ENCODE assay signal across 8 cellular contexts in genomic region chr20:57381596-57382503, GRCh38. TPM values are rescaled to one million over a fixed set of nuclear protein-coding genes. Genes with fewer than 3 reads are reported as not detected.
DNase-seq lines count a peak whose midpoint lies in the region; ATAC-seq and TF ChIP-seq lines count a peak whose summit lies in the region.

No MANE protein-coding gene starts in this region.

- no peaks in the 10 kb centered on the region for H3K9me3 ChIP-seq in OCI-LY7 (ENCODE audit: low read length)
- no peaks in the 10 kb centered on the region for H3K9me3 ChIP-seq in naive thymus-derived CD4-positive, alpha-beta T cell (ENCODE audit: control insufficient read depth in 2 of 3, low read length in 3 of 3)

- intact Hi-C loops in OCI-LY7 (cut with micrococcal nuclease; ENCODE audit: unreplicated experiment): loop anchor here (1.0 kb wide), 2 partner anchors 113 to 212 kb away; no protein-coding TSS in a partner anchor
- intact Hi-C loops in naive thymus-derived CD4-positive, alpha-beta T cell (cut with micrococcal nuclease): loop anchor here (1.0 to 5.0 kb wide), 7 partner anchors 7 to 825 kb away; partner anchors contain the start of gene RBM38 (in 1 of the 2)

- H3K4me2 ChIP-seq in OCI-LY7 (ENCODE audit: low read length): peak overlapping the region; percentile 25; the same call in 1 of the 2 replicates

- H3K4me3 ChIP-seq in OCI-LY7 (ENCODE audit: low read depth, low read length, poor library complexity, severe bottlenecking): no peak overlapping the region
- no peak overlapping the region for H3K4me3 ChIP-seq in naive thymus-derived CD4-positive, alpha-beta T cell (ENCODE audit: low read length)

- POLR2A ChIA-PET in OCI-LY7 (lab: Charles Lee): interaction anchor here (0.6 kb wide), 1 partner anchor 112 kb away, joined by 3 read pairs; no protein-coding TSS in a partner anchor
- POLR2A ChIA-PET in naive thymus-derived CD4-positive, alpha-beta T cell (lab: Charles Lee): interaction anchor here (0.7 to 3.7 kb wide), 7 partner anchors 9 to 111 kb away, joined by 3 to 16 read pairs (median 4); no protein-coding TSS in a partner anchor

- no peaks in the 10 kb centered on the region for H3K27me3 ChIP-seq in naive thymus-derived CD4-positive, alpha-beta T cell (ENCODE audit: control insufficient read depth in 2 of 2, insufficient read depth in 2 of 2, low read length in 2 of 2)

- H3K4me1 Mint-ChIP-seq in naive thymus-derived CD4-positive, alpha-beta T cell: peaks cover 7 to 28% (median 19%) of the 10 kb centered on the region in 7 donors
- H3K4me1 Mint-ChIP-seq in stimulated activated memory B cell treated with anti-CD40 and anti-IgM and Interleukin-4, amounts not matched to agents 10 μg/mL and 1 μg/mL and 100 μg/mL, for 72 hours: no peaks in the 10 kb centered on the region

- CTCF ChIA-PET in OCI-LY7 (lab: Charles Lee; ENCODE audit: unreplicated experiment): interaction anchor here (0.5 kb wide), 1 partner anchor 112 kb away, joined by 4 read pairs; no protein-coding TSS in a partner anchor
- CTCF ChIA-PET in naive thymus-derived CD4-positive, alpha-beta T cell (lab: Charles Lee): interaction anchor here (0.6 to 3.8 kb wide), 15 partner anchors 8 to 827 kb away, joined by 3 to 21 read pairs (median 5); no protein-coding TSS in a partner anchor

- ATAC-seq in esophagus mucosa (peak; percentile 75), HG02870 (IDR thresholded peaks at IDR 0.05; ENCODE audit: unreplicated experiment) (no peak)
- peak; percentile 94 for ATAC-seq in naive thymus-derived CD4-positive, alpha-beta T cell
- peak; percentile 72 for ATAC-seq in stimulated activated memory B cell treated with anti-CD40 and anti-IgM and Interleukin-4, amounts not matched to agents 10 μg/mL and 1 μg/mL and 100 μg/mL, for 72 hours

- no peaks in the 10 kb centered on the region for H3K27me3 Mint-ChIP-seq in naive thymus-derived CD4-positive, alpha-beta T cell
- no peaks in the 10 kb centered on the region for H3K27me3 Mint-ChIP-seq in stimulated activated memory B cell treated with anti-CD40 and anti-IgM and Interleukin-4, amounts not matched to agents 10 μg/mL and 1 μg/mL and 100 μg/mL, for 72 hours

- DNase-seq in DMS79 (lab: John Stamatoyannopoulos, UW): peak; percentile 26
- DNase-seq in HK-2 (ENCODE audit: unreplicated experiment): peak; percentile 81
- peak; percentile 83 for DNase-seq in OCI-LY7 (ENCODE audit: low spot score)
- DNase-seq in activated T-cell treated with anti-CD3 and anti-CD28 coated beads for 24 hours (ENCODE audit: low read depth): peak; percentile 80
- DNase-seq in naive thymus-derived CD4-positive, alpha-beta T cell: peak; percentile 71 to 87 (median 80)

- peak overlapping the region; percentile 5; the same call in 1 of the 2 replicates for H2AFZ ChIP-seq in OCI-LY7 (ENCODE audit: low read length)

- H3K27ac ChIP-seq in OCI-LY7 (ENCODE audit: low read depth, low read length, poor library complexity, severe bottlenecking): peak overlapping the region; percentile 5
- no peak overlapping the region for H3K27ac ChIP-seq in naive thymus-derived CD4-positive, alpha-beta T cell (ENCODE audit: low read depth, low read length)

- peaks cover 61% of the 10 kb centered on the region for H3K36me3 ChIP-seq in OCI-LY7 (ENCODE audit: insufficient read depth, low read length)
- H3K36me3 ChIP-seq in naive thymus-derived CD4-positive, alpha-beta T cell (ENCODE audit: control insufficient read depth in 2 of 3, insufficient read depth in 3 of 3, low read length in 3 of 3): peaks cover 0 to 46% (median 0%) of the 10 kb centered on the region in 3 experiments

- H3K4me3 Mint-ChIP-seq in naive thymus-derived CD4-positive, alpha-beta T cell: peak overlapping the region in 1 of 10 donors; percentile 41
- H3K4me3 Mint-ChIP-seq in stimulated activated memory B cell treated with anti-CD40 and anti-IgM and Interleukin-4, amounts not matched to agents 10 μg/mL and 1 μg/mL and 100 μg/mL, for 72 hours: no peak overlapping the region

- peak overlapping the region in 8 of 9 donors; percentile 15 to 71 (median 58) for H3K27ac Mint-ChIP-seq in naive thymus-derived CD4-positive, alpha-beta T cell
- H3K27ac Mint-ChIP-seq in stimulated activated memory B cell treated with anti-CD40 and anti-IgM and Interleukin-4, amounts not matched to agents 10 μg/mL and 1 μg/mL and 100 μg/mL, for 72 hours: no peak overlapping the region

- no peaks in the 10 kb centered on the region for H4K20me1 ChIP-seq in OCI-LY7 (ENCODE audit: insufficient read depth, low read length)

- H3K4me1 ChIP-seq in OCI-LY7 (ENCODE audit: insufficient read depth, low read length, poor library complexity, severe bottlenecking): peaks cover 29% of the 10 kb centered on the region
- H3K4me1 ChIP-seq in naive thymus-derived CD4-positive, alpha-beta T cell (ENCODE audit: control insufficient read depth in 2 of 2, insufficient read depth in 2 of 2, low read length in 2 of 2): peaks cover 6 to 12% of the 10 kb centered on the region in 2 donors

- H3K79me2 ChIP-seq in OCI-LY7 (ENCODE audit: insufficient read depth, low read depth, low read length): no peaks in the 10 kb centered on the region

- H3K9me3 Mint-ChIP-seq in naive thymus-derived CD4-positive, alpha-beta T cell: peaks cover 0 to 1% (median 0%) of the 10 kb centered on the region in 11 donors
- no peaks in the 10 kb centered on the region for H3K9me3 Mint-ChIP-seq in stimulated activated memory B cell treated with anti-CD40 and anti-IgM and Interleukin-4, amounts not matched to agents 10 μg/mL and 1 μg/mL and 100 μg/mL, for 72 hours

- H3K36me3 Mint-ChIP-seq in naive thymus-derived CD4-positive, alpha-beta T cell: peaks cover 3 to 29% (median 6%) of the 10 kb centered on the region in 5 donors
- H3K36me3 Mint-ChIP-seq in stimulated activated memory B cell treated with anti-CD40 and anti-IgM and Interleukin-4, amounts not matched to agents 10 μg/mL and 1 μg/mL and 100 μg/mL, for 72 hours: peaks cover 24% of the 10 kb centered on the region

- H3K9me2 ChIP-seq in OCI-LY7 (ENCODE audit: insufficient read depth, low read length): no peaks in the 10 kb centered on the region

- no TSS peak for BruUV-seq in OCI-LY7 (replicated peaks; lab: Mats Ljungman, UMichigan)

- TF ChIP-seq CTCF in OCI-LY7 (conservative IDR thresholded peaks at IDR 0.05; ENCODE audit: low read length): peak; percentile 99

RNA-seq across cellular contexts. Expression of gene RBM38, which starts 9.3 kb away (rescaled TPM):
- 136 and 174 TPM in 2 replicates for total RNA-seq in OCI-LY7 (2014; rRNA removed; shearing (Covaris generic))
- total RNA-seq in OCI-LY7 (2022) (119 and 128 TPM in 2 replicates), esophagus mucosa (12.3 TPM)
- 100 to 1,000 TPM in 4 of 5 experiments, 10 to 100 TPM in 1; 70.6 to 260 (median 127) TPM for total RNA-seq in naive thymus-derived CD4-positive, alpha-beta T cell
- 100 to 1,000 TPM in 1 of 2 donors, 10 to 100 TPM in 1; 63.0 to 129 TPM for polyA plus RNA-seq in naive thymus-derived CD4-positive, alpha-beta T cell

RNA-seq across cellular contexts. Expression of gene RAE1, which starts 30.8 kb away (rescaled TPM):
- total RNA-seq in OCI-LY7 (2014; rRNA removed; shearing (Covaris generic)): 50.5 and 55.0 TPM in 2 replicates
- total RNA-seq in OCI-LY7 (2022): 57.4 and 58.2 TPM in 2 replicates
- total RNA-seq in esophagus mucosa: 22.8 TPM
- 10 to 100 TPM; 31.0 to 41.3 (median 35.2) TPM for total RNA-seq in naive thymus-derived CD4-positive, alpha-beta T cell
- polyA plus RNA-seq in naive thymus-derived CD4-positive, alpha-beta T cell: 10 to 100 TPM; 47.4 to 65.1 TPM

RNA-seq across cellular contexts. Expression of gene SPO11, which starts 52.2 kb away (rescaled TPM):
- total RNA-seq in OCI-LY7 (2014; rRNA removed; shearing (Covaris generic)): not detected in 2 replicates
- total RNA-seq in OCI-LY7 (2022): not detected in 2 replicates
- not detected for total RNA-seq in esophagus mucosa
- total RNA-seq in naive thymus-derived CD4-positive, alpha-beta T cell: not detected
- polyA plus RNA-seq in naive thymus-derived CD4-positive, alpha-beta T cell: not detected

Comparison
In these comparisons a context has a peak if more than half of its experiments do, and no peak if none do; other contexts are left out.
1. DNase-seq: peak in every context shown above with its lines; median percentile 83 in OCI-LY7; 81 in HK-2; 80 in activated T-cell treated with anti-CD3 and anti-CD28 coated beads for 24 hours; 80 in naive thymus-derived CD4-positive, alpha-beta T cell; 26 in DMS79.